In genomic region chr6:53349209-53349693, GRCh38 we compare ENCODE assay signal across 8 cellular contexts.
DNase-seq lines count a peak whose midpoint lies in the region; ATAC-seq and TF ChIP-seq lines count a peak whose summit lies in the region.

No MANE protein-coding gene starts in this region.

- peak overlapping the region; percentile 99 for H3K4me3 ChIP-seq in BLaER1

- H3K27ac ChIP-seq in BLaER1 (peak overlapping the region; percentile 94), KOPT-K1 (ENCODE audit: low read depth, low read length, poor library complexity, severe bottlenecking) (peak overlapping the region; percentile 94)

- H3K36me3 Mint-ChIP-seq in dendritic cell treated with granulocyte-macrophage colony-stimulating factor and Interleukin-4, amounts not matched to agents 40 ng/mL and 50 ng/mL, for 4 days (ENCODE audit: low read depth): peaks cover 24% of the 10 kb centered on the region
- H3K36me3 Mint-ChIP-seq in nephron progenitor cell (ENCODE audit: low read depth): peaks cover 11% of the 10 kb centered on the region

- peak overlapping the region; percentile 95 for H3K9ac ChIP-seq in BLaER1

- H3K4me1 ChIP-seq in BLaER1: peaks cover 51% of the 10 kb centered on the region

- H3K27me3 ChIP-seq in BLaER1: no peaks in the 10 kb centered on the region

- H3K4me3 Mint-ChIP-seq in dendritic cell treated with granulocyte-macrophage colony-stimulating factor and Interleukin-4, amounts not matched to agents 40 ng/mL and 50 ng/mL, for 4 days: peak overlapping the region; percentile 92
- H3K4me3 Mint-ChIP-seq in nephron progenitor cell: peak overlapping the region; percentile 98

- H3K27ac Mint-ChIP-seq in dendritic cell treated with granulocyte-macrophage colony-stimulating factor and Interleukin-4, amounts not matched to agents 40 ng/mL and 50 ng/mL, for 4 days: peak overlapping the region; percentile 90
- H3K27ac Mint-ChIP-seq in nephron progenitor cell: peak overlapping the region; percentile 97

- DNase-seq in nephron progenitor cell: no peak
- no peak for DNase-seq in DMS79 treated with DMSO at 0.1 percent for 48 hours (lab: John Stamatoyannopoulos, UW)
- no peak for DNase-seq in putamen (ENCODE audit: low spot score)

- H3K9me3 Mint-ChIP-seq in dendritic cell treated with granulocyte-macrophage colony-stimulating factor and Interleukin-4, amounts not matched to agents 40 ng/mL and 50 ng/mL, for 4 days: no peaks in the 10 kb centered on the region
- H3K9me3 Mint-ChIP-seq in nephron progenitor cell: no peaks in the 10 kb centered on the region

- H3K9me3 ChIP-seq in BLaER1 (no peaks in the 10 kb centered on the region), KOPT-K1 (ENCODE audit: insufficient read depth, low read length, poor library complexity, severe bottlenecking) (no peaks in the 10 kb centered on the region)

- peak overlapping the region; percentile 93 for H3K4me2 ChIP-seq in BLaER1

- no peak for ATAC-seq in GM21447 (IDR thresholded peaks at IDR 0.05; ENCODE audit: unreplicated experiment)
- ATAC-seq in GM18868 (IDR thresholded peaks at IDR 0.05; ENCODE audit: unreplicated experiment): no peak

- H3K4me1 Mint-ChIP-seq in dendritic cell treated with granulocyte-macrophage colony-stimulating factor and Interleukin-4, amounts not matched to agents 40 ng/mL and 50 ng/mL, for 4 days (ENCODE audit: low read depth): peaks cover 39% of the 10 kb centered on the region
- H3K4me1 Mint-ChIP-seq in nephron progenitor cell: peaks cover 43% of the 10 kb centered on the region

- H4K20me1 ChIP-seq in BLaER1: peaks cover 42% of the 10 kb centered on the region

- intact Hi-C loops in dendritic cell treated with granulocyte-macrophage colony-stimulating factor and Interleukin-4, amounts not matched to agents 40 ng/mL and 50 ng/mL, for 4 days (cut with micrococcal nuclease): loop anchor here (1.0 kb wide), 1 partner anchor 10 kb away; no protein-coding TSS in a partner anchor

- peaks cover 3% of the 10 kb centered on the region for H3K27me3 Mint-ChIP-seq in dendritic cell treated with granulocyte-macrophage colony-stimulating factor and Interleukin-4, amounts not matched to agents 40 ng/mL and 50 ng/mL, for 4 days
- H3K27me3 Mint-ChIP-seq in nephron progenitor cell (ENCODE audit: low read depth, poor library complexity): peaks cover 6% of the 10 kb centered on the region

- H3K36me3 ChIP-seq in BLaER1: peaks cover 16% of the 10 kb centered on the region; the same call in 1 of the 2 replicates
- peaks cover 30% of the 10 kb centered on the region for H3K36me3 ChIP-seq in KOPT-K1 (ENCODE audit: insufficient read depth, low read length)

- TF ChIP-seq CTCF in nephron progenitor cell (IDR thresholded peaks at IDR 0.05): no peak
